ENCODE assay signal across 9 cellular contexts in the genomic region with DNA sequence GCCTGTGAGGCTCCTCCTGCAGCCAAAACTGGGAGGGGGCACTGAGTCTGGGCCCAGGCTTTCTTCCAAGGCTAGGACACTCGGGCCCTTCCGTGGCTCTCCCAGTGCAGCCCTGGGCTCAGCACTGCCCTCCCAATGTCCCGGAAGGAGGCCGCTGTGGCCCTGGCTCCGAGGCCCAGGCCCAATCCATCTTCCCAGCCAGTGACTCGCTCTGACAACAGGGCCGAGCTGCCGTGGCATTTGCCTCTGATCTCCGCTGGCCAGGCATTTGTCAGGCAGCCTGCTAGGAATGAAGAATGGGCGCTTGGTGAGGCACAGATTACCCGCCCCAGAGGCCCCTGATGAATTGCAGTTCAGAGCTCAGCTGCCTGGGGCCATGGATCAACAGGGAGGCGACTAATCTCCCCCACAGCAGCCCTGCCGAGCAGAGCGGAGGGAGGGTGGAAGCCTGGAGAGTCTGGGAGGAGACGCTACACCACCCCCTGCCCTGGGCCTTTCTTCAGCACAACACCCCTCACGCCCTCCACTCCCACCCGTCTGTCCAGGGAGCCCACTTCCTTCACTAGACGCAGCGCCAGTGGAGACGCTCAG. TPM values are rescaled to one million over a fixed set of nuclear protein-coding genes. Genes with fewer than 3 reads are reported as not detected.
DNase-seq lines count a peak whose midpoint lies in the region; ATAC-seq, FAIRE-seq and TF ChIP-seq lines count a peak whose summit lies in the region.
"Had no signal": no experiment of that assay in that cellular context is flagged by ENCODE, and none has a peak within 500 bp of the region (broad histone marks: within the 10 kb centered on the region; RNA-seq: fewer than 3 reads in every experiment).

No MANE protein-coding gene starts in this region.

- peaks cover 19% of the 10 kb centered on the region for H3K36me3 Mint-ChIP-seq in Calu3 (ENCODE audit: insufficient read depth, unreplicated experiment)

- H2AFZ ChIP-seq in H1 (ENCODE audit: low read length) (no peak overlapping the region), neuronal stem cell (ENCODE audit: low read length) (peak overlapping the region; percentile 79)

- DNase-seq in ELR (ENCODE audit: low read depth) (peak; percentile 73), NCI-H226 (peak; percentile 83), H1 (ENCODE audit: low read depth in 1 of 2, low spot score in 2 of 2) (peak in 1 of 2 experiments; percentile 39), neuronal stem cell (ENCODE audit: low spot score) (peak; percentile 62), H4 (ENCODE audit: low spot score) (no peak), Calu3 (no peak)

- no peaks in the 10 kb centered on the region for H3K9me3 ChIP-seq in H1 (ENCODE audit: insufficient read depth in 2 of 2, low read depth in 1 of 2, low read length in 1 of 2)
- no peaks in the 10 kb centered on the region for H3K9me3 ChIP-seq in neuronal stem cell (replicated peaks in 1 of 2; ENCODE audit: control insufficient read depth in 2 of 2, insufficient read depth in 1 of 2, low read depth in 1 of 2, low read length in 2 of 2)

- H3K23me2 ChIP-seq in H1 (ENCODE audit: low read depth, low read length), result no peaks in the 10 kb centered on the region; the same call in 1 of the 2 replicates

- H4K8ac ChIP-seq in H1 (ENCODE audit: extremely low read depth, insufficient read depth, low read length), result peak overlapping the region; percentile 70
- H4K8ac ChIP-seq in neuronal stem cell (ENCODE audit: low read depth, low read length), result no peak overlapping the region

- H3K79me1 ChIP-seq in H1 (ENCODE audit: low read depth, low read length) (no peaks in the 10 kb centered on the region), neuronal stem cell (ENCODE audit: low read depth, low read length) (no peaks in the 10 kb centered on the region)

- H3K23ac ChIP-seq in H1 (ENCODE audit: insufficient read length) (no peak overlapping the region), neuronal stem cell (ENCODE audit: low read depth, low read length, poor library complexity) (peak overlapping the region; percentile 16)

- peaks cover 0 to 31% (median 18%) of the 10 kb centered on the region in 4 experiments; a peak in 6 of 7 replicates for H3K4me1 ChIP-seq in H1 (replicated peaks in 1 of 4; ENCODE audit: control insufficient read depth in 3 of 4, insufficient read depth in 4 of 4, low read length in 3 of 4)
- peaks cover 20 to 29% of the 10 kb centered on the region in 2 donors for H3K4me1 ChIP-seq in neuronal stem cell (ENCODE audit: control insufficient read depth in 2 of 2, insufficient read depth in 1 of 2, low read depth in 1 of 2, low read length in 2 of 2)

- no peak overlapping the region for H3K4me3 Mint-ChIP-seq in Calu3 (ENCODE audit: low read depth, unreplicated experiment)

- no TSS peak for BruUV-seq in Calu3 (replicated peaks; lab: Mats Ljungman, UMichigan)

- H3K27me3 Mint-ChIP-seq in Calu3 (ENCODE audit: unreplicated experiment), result no peaks in the 10 kb centered on the region

- peak overlapping the region; percentile 16 for H4K5ac ChIP-seq in H1 (ENCODE audit: insufficient read length, low read depth, low read length)

- no peak for TF ChIP-seq POLR2A in H1 (IDR thresholded peaks at IDR 0.05; ENCODE audit: control extremely low read depth in 1 of 2, low read depth in 2 of 2, low read length in 2 of 2)

- H3K9me3 Mint-ChIP-seq in Calu3 (ENCODE audit: low read depth, unreplicated experiment), result no peaks in the 10 kb centered on the region

- H2BK120ac ChIP-seq in H1 (replicated peaks; ENCODE audit: low read depth, low read length), result no peak overlapping the region
- H2BK120ac ChIP-seq in neuronal stem cell (ENCODE audit: low read depth, low read length), result peak overlapping the region; percentile 27

- H3K79me2 ChIP-seq in H1 (ENCODE audit: control insufficient read depth in 1 of 2, insufficient read depth in 2 of 2, low read length in 2 of 2), result no peaks in the 10 kb centered on the region

- H2BK15ac ChIP-seq in H1 (ENCODE audit: low read length) (peak overlapping the region; percentile 95; the same call in 1 of the 2 replicates), neuronal stem cell (ENCODE audit: low read length) (peak overlapping the region; percentile 77)

- no peak overlapping the region for H3K56ac ChIP-seq in H1 (replicated peaks; ENCODE audit: insufficient read length, low read depth, low read length)

- H3K4me3 ChIP-seq in H1 (ENCODE audit: extremely low read depth in 1 of 4, insufficient read depth in 2 of 4, low read depth in 3 of 4, low read length in 4 of 4) (no peak overlapping the region), neuronal stem cell (ENCODE audit: low read length in 2 of 2) (no peak overlapping the region)

- TF ChIP-seq CTCF in H1 (IDR thresholded peaks at IDR 0.05; ENCODE audit: control extremely low read depth in 1 of 3, insufficient read depth in 1 of 3, low read depth in 1 of 3, low read length in 3 of 3) (no peak), Calu3 (IDR thresholded peaks at IDR 0.05; ENCODE audit: unreplicated experiment) (no peak)

- POLR2A ChIA-PET in H1 (lab: Charles Lee; ENCODE audit: partially characterized antibody), result interaction anchor here (1.7 kb wide), 1 partner anchor 10 kb away, joined by 4 read pairs; no protein-coding TSS in a partner anchor

- H3K9ac ChIP-seq in H1 (replicated peaks in 1 of 4; ENCODE audit: extremely low read depth in 1 of 4, low read depth in 3 of 4, low read length in 3 of 4), result no peak overlapping the region
- H3K9ac ChIP-seq in neuronal stem cell (ENCODE audit: low read depth, low read length, poor library complexity), result peak overlapping the region; percentile 24

- ATAC-seq in HG02870 (IDR thresholded peaks at IDR 0.05; ENCODE audit: unreplicated experiment) (no peak), HG03442 (IDR thresholded peaks at IDR 0.05; ENCODE audit: unreplicated experiment) (no peak)

- intact Hi-C loops in Calu3 (cut with micrococcal nuclease; ENCODE audit: unreplicated experiment), result loop anchor here (5.0 kb wide), 1 partner anchor 389 kb away; no protein-coding TSS in a partner anchor

- WGBS in H1 (ENCODE audit: extremely low coverage in 1 of 2, insufficient coverage in 1 of 2, insufficient read length in 1 of 2, insufficient replicate concordance in 2 of 2, low coverage in 1 of 2, low lambda C conversion rate in 2 of 2, missing lambda C conversion rate in 1 of 2), 2 experiments, result 78% methylated on average over 16 of the region's 20 CpGs; no CpG with 5 or more reads in 1 of the 2 experiments
- no CpG with 5 or more reads among the region's 20 CpGs for WGBS in neuronal stem cell (ENCODE audit: extremely low coverage in 2 of 2, insufficient read length in 2 of 2, insufficient replicate concordance in 1 of 2), 2 donors

- no peak overlapping the region for H2BK20ac ChIP-seq in H1 (ENCODE audit: low read length)

- H4K91ac ChIP-seq in H1 (replicated peaks; ENCODE audit: insufficient read length, low read length) (peak overlapping the region; percentile 30), neuronal stem cell (ENCODE audit: low read depth, low read length, poor library complexity) (no peak overlapping the region)

- no peak overlapping the region for H3K27ac Mint-ChIP-seq in Calu3 (ENCODE audit: unreplicated experiment)

- H2BK5ac ChIP-seq in H1 (ENCODE audit: low read depth, low read length) (no peak overlapping the region; the same call in 1 of the 2 replicates), neuronal stem cell (ENCODE audit: low read length) (peak overlapping the region; percentile 91)

- H3K14ac ChIP-seq in H1 (ENCODE audit: insufficient read length) (no peak overlapping the region), neuronal stem cell (ENCODE audit: low read length) (no peak overlapping the region)

- H3K27me3 ChIP-seq in H1 (replicated peaks in 1 of 4; ENCODE audit: control insufficient read depth in 3 of 4, extremely low read depth in 1 of 4, insufficient read depth in 3 of 4, low read length in 3 of 4) (no peaks in the 10 kb centered on the region; a peak in 1 of 7 replicates), neuronal stem cell (ENCODE audit: control insufficient read depth in 3 of 3, insufficient read depth in 3 of 3, low read depth in 1 of 3, low read length in 3 of 3) (peaks cover 0 to 19% (median 0%) of the 10 kb centered on the region in 3 experiments)

- TF ChIP-seq EP300 in H1 (IDR thresholded peaks at IDR 0.05; ENCODE audit: borderline replicate concordance in 1 of 2, low read depth in 2 of 2, low read length in 2 of 2), result no peak

- H3K36me3 ChIP-seq in H1 (ENCODE audit: control insufficient read depth in 2 of 4, insufficient read depth in 4 of 4, low read length in 3 of 4), result no peaks in the 10 kb centered on the region
- H3K36me3 ChIP-seq in neuronal stem cell (replicated peaks in 1 of 2; ENCODE audit: control insufficient read depth in 2 of 2, insufficient read depth in 2 of 2, low read length in 2 of 2), result no peaks in the 10 kb centered on the region

- 0 out of 4 replicates have a peak overlapping the region, but pooled peaks of 1 of the 2 experiments have one; percentile 14 for H3K4me2 ChIP-seq in H1 (ENCODE audit: insufficient read depth in 1 of 2, low read depth in 2 of 2, low read length in 2 of 2)
- no peak overlapping the region for H3K4me2 ChIP-seq in neuronal stem cell (ENCODE audit: insufficient read depth, low read length, poor library complexity, severe bottlenecking)

- H4K20me1 ChIP-seq in H1 (replicated peaks in 1 of 2; ENCODE audit: control insufficient read depth in 1 of 2, insufficient read depth in 2 of 2, low read length in 2 of 2), result no peaks in the 10 kb centered on the region

- no peak overlapping the region for H2AK5ac ChIP-seq in H1 (ENCODE audit: low read depth, low read length)
- peak overlapping the region; percentile 98 for H2AK5ac ChIP-seq in neuronal stem cell (ENCODE audit: low read depth, low read length)

- H3K27ac ChIP-seq in H1 (ENCODE audit: low read depth, low read length), result peak overlapping the region; percentile 22; the same call in 1 of the 2 replicates
- H3K27ac ChIP-seq in neuronal stem cell (replicated peaks; ENCODE audit: low read length), result peak overlapping the region; percentile 18

- no peak for FAIRE-seq in H1 (lab: Jason Lieb, UNC)

- TF ChIP-seq RAD21 in H1 (IDR thresholded peaks at IDR 0.05 in 1 of 2, conservative IDR thresholded peaks at IDR 0.05 in 1 of 2; ENCODE audit: low read depth in 2 of 2, low read length in 2 of 2), result no peak; a peak in 1 of 4 replicates

- CTCF ChIA-PET in H1 (lab: Charles Lee; ENCODE audit: partially characterized antibody) (interaction anchor here (0.8 to 9.7 kb wide), 34 partner anchors 7 to 448 kb away, joined by 3 to 163 read pairs (median 5); partner anchors contain the start of gene FXYD2), Calu3 (lab: Charles Lee) (interaction anchor here (0.9 to 4.9 kb wide), 6 partner anchors 8 to 390 kb away, joined by 4 to 54 read pairs (median 9); no protein-coding TSS in a partner anchor)

- H3K4me1 Mint-ChIP-seq in Calu3 (ENCODE audit: low read depth, unreplicated experiment), result peaks cover 63% of the 10 kb centered on the region

- H2BK12ac ChIP-seq in H1 (ENCODE audit: low read depth, low read length), result peak overlapping the region; percentile 68; the same call in 1 of the 2 replicates
- H2BK12ac ChIP-seq in neuronal stem cell (ENCODE audit: low read length), result no peak overlapping the region

- no peak overlapping the region for H3K4ac ChIP-seq in H1 (replicated peaks; ENCODE audit: insufficient read length, low read depth, low read length)
- no peak overlapping the region for H3K4ac ChIP-seq in neuronal stem cell (ENCODE audit: low read length)

- no peak overlapping the region; the same call in 1 of the 2 replicates for H3K18ac ChIP-seq in H1 (ENCODE audit: extremely low read depth, low read length)
- peak overlapping the region; percentile 86 for H3K18ac ChIP-seq in neuronal stem cell (ENCODE audit: low read length)

RNA-seq across cellular contexts. Expression of gene FXYD2, which starts 8.3 kb away (rescaled TPM):
- total RNA-seq in H1 (2021; fragmentation: NEBNext Ultra II Directional; extraction: Animal tissue kit (Norgen Biotek cat#: 25700)), result 0.99 and 1.1 TPM in 2 replicates
- 0.89 and 1.6 TPM in 2 replicates for polyA plus RNA-seq in H1 (2011; rRNA removed)
- polyA plus RNA-seq in H1 (2011; cell fraction: cytosol; rRNA removed), result 1.2 TPM
- 3.1 TPM for polyA plus RNA-seq in H1 (2011; cell fraction: nucleus; rRNA removed)
- 0.84 to 1.1 TPM (median 0.98 TPM) in 4 replicates for polyA plus RNA-seq in H1 (2012, experiment 1 of 2)
- polyA plus RNA-seq in H1 (2012, experiment 2 of 2), result 0.21 TPM
- 2.0 TPM for polyA plus RNA-seq in H1 (2013, experiment 1 of 2)
- 1.2 TPM for polyA plus RNA-seq in H1 (2013, experiment 2 of 2)
- polyA minus RNA-seq in H1 (2011; rRNA and poly(A)+ RNA removed), result 0.95 and 1.7 TPM in 2 replicates
- polyA minus RNA-seq in H1 (2011; cell fraction: cytosol; rRNA and poly(A)+ RNA removed), result 0.59 TPM
- 4.4 TPM for polyA minus RNA-seq in H1 (2011; cell fraction: nucleus; rRNA and poly(A)+ RNA removed)
- polyA plus RNA-seq in neuronal stem cell (2013, experiment 1 of 2), result 4.1 TPM
- 3.3 TPM for polyA plus RNA-seq in neuronal stem cell (2013, experiment 2 of 2)
- not detected in 2 replicates for total RNA-seq in H4 (2014; rRNA removed; shearing (Covaris generic))
- 7.9 and 9.0 TPM in 2 replicates for total RNA-seq in Calu3 (2022)

RNA-seq across cellular contexts. Expression of gene DSCAML1, which starts 19.2 kb away (rescaled TPM):
- total RNA-seq in H1 (2021; fragmentation: NEBNext Ultra II Directional; extraction: Animal tissue kit (Norgen Biotek cat#: 25700)), result 0.19 and 0.27 TPM in 2 replicates
- 0.24 and 0.25 TPM in 2 replicates for polyA plus RNA-seq in H1 (2011; rRNA removed)
- 0.16 TPM for polyA plus RNA-seq in H1 (2011; cell fraction: cytosol; rRNA removed)
- 0.39 TPM for polyA plus RNA-seq in H1 (2011; cell fraction: nucleus; rRNA removed)
- 0.08 to 0.35 TPM (median 0.18 TPM) in 4 replicates for polyA plus RNA-seq in H1 (2012, experiment 1 of 2)
- polyA plus RNA-seq in H1 (2012, experiment 2 of 2), result 0.04 TPM
- 0.10 TPM for polyA plus RNA-seq in H1 (2013, experiment 1 of 2)
- polyA plus RNA-seq in H1 (2013, experiment 2 of 2), result 0.22 TPM
- polyA minus RNA-seq in H1 (2011; rRNA and poly(A)+ RNA removed), result 0.10 and 0.54 TPM in 2 replicates
- polyA minus RNA-seq in H1 (2011; cell fraction: cytosol; rRNA and poly(A)+ RNA removed), result not detected
- polyA minus RNA-seq in H1 (2011; cell fraction: nucleus; rRNA and poly(A)+ RNA removed), result 3.2 TPM
- polyA plus RNA-seq in neuronal stem cell (2013, experiment 1 of 2), result 0.47 TPM
- 0.50 TPM for polyA plus RNA-seq in neuronal stem cell (2013, experiment 2 of 2)
- total RNA-seq in H4 (2014; rRNA removed; shearing (Covaris generic)), result not detected in 2 replicates
- 0.07 and 0.27 TPM in 2 replicates for total RNA-seq in Calu3 (2022)
- total RNA-seq: glomerular endothelial cell had no signal

Comparison
In these comparisons a context has a peak if more than half of its experiments do, and no peak if none do; other contexts are left out.
1. DNase-seq: peak in ELR (single experiment), NCI-H226 (single experiment) and neuronal stem cell (single experiment); none in H4 (single experiment) and Calu3 (single experiment).